ENCODE assay signal across 1 cellular context in genomic region chr3:57068437-57069089, GRCh38.
TF ChIP-seq lines count a peak whose summit lies in the region.

No MANE protein-coding gene starts in this region.

TF ChIP-seq in GM12878, 131 proteins besides CTCF, POLR2A, EP300 and RAD21 (continued from another document):
- TF ChIP-seq, protein P1, sequence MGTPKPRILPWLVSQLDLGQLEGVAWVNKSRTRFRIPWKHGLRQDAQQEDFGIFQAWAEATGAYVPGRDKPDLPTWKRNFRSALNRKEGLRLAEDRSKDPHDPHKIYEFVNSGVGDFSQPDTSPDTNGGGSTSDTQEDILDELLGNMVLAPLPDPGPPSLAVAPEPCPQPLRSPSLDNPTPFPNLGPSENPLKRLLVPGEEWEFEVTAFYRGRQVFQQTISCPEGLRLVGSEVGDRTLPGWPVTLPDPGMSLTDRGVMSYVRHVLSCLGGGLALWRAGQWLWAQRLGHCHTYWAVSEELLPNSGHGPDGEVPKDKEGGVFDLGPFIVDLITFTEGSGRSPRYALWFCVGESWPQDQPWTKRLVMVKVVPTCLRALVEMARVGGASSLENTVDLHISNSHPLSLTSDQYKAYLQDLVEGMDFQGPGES (IDR thresholded peaks at IDR 0.05), result no peak
- TF ChIP-seq SRF (IDR thresholded peaks at IDR 0.05; ENCODE audit: low read depth in 2 of 2, low read length in 2 of 2) (no peak), ZZZ3 (IDR thresholded peaks at IDR 0.05; ENCODE audit: control insufficient read depth, insufficient read length, low read depth) (no peak), SUPT20H (IDR thresholded peaks at IDR 0.05; ENCODE audit: borderline replicate concordance, control insufficient read depth, low read depth, low read length) (no peak)
